ENCODE assay signal across 8 cellular contexts in the genomic region with DNA sequence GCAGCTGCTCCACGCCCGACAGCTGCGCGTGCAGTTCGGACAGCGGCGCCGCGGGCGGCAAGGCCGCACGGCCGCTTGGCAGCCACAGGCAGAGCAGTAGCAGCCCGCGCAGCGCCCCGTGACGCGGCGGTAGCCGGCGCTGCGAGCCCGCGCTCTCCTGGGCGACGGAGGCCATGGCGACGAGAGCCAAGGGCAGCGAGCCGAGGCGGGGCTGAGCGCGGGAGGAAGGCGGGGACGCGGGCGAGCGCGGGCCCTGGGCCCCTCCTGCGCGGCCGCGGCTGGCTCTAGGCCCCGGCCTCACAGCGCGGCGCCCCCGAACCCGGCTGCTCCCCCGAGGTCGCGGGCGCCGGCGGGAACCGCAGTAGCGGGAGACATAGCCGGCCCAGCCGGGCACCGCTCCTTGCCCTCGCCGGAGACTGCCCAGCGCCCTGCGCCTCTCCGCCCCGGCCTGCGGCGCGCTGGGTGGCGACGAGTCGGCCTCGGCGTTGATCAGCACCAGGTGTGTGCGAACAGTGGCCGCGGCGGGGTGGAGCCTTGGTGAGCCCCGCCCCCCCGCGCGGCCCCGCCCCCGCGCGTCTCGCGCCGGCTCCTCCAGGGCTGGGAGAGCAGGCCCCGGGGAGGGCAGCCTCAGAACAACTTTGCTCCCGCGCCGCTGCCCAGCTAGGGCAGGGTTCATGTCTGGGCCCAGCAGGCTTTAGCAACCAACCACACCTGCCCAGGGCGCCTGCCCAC. TPM values are rescaled to one million over a fixed set of nuclear protein-coding genes. Genes with fewer than 3 reads are reported as not detected.
DNase-seq lines count a peak whose midpoint lies in the region; ATAC-seq, FAIRE-seq and TF ChIP-seq lines count a peak whose summit lies in the region.

Gene LRP11 (minus strand): TSS at position 514 of the 732 bp plus-strand sequence. CDS start 339 bp downstream, at position 175.

- TF ChIP-seq CTCF in kidney (IDR thresholded peaks at IDR 0.05; ENCODE audit: borderline replicate concordance, extremely low read depth, insufficient read depth): no peak

- in situ Hi-C loops in ACHN (cut with HindIII; ENCODE audit: low pct_ligation_motif_present, low pct_unique_long_range_greater_than_20kb, low sequenced_read_pairs): no loop called here

- no peaks in the 10 kb centered on the region for H3K36me3 ChIP-seq in kidney (ENCODE audit: control insufficient read depth in 1 of 2, insufficient read depth in 2 of 2, low read length in 2 of 2)

- peak within 1 kb of the TSS; percentile 93 for H3K27ac ChIP-seq in kidney (ENCODE audit: low read depth in 2 of 2, low read length in 2 of 2)

- peak within 1 kb of the TSS; percentile 67 to 71 for H3K4me3 ChIP-seq in kidney (ENCODE audit: low read length in 2 of 2)

- H3K9me3 ChIP-seq in kidney (ENCODE audit: control insufficient read depth in 1 of 2, low read length in 2 of 2): no peaks in the 10 kb centered on the region

- peak within 1 kb of the TSS; percentile 80 to 83 for H3K9ac ChIP-seq in kidney (ENCODE audit: low read length in 2 of 2)

- peaks cover 10 to 19% of the 10 kb centered on the region in 2 donors for H3K4me1 ChIP-seq in kidney (ENCODE audit: control insufficient read depth in 1 of 2, insufficient read depth in 1 of 2, low read depth in 1 of 2, low read length in 2 of 2)

- ATAC-seq in GM18873 (IDR thresholded peaks at IDR 0.05; ENCODE audit: low FRiP score, unreplicated experiment) (peak; percentile 61), HG03175 (IDR thresholded peaks at IDR 0.05; ENCODE audit: unreplicated experiment) (peak; percentile 85)

- intact Hi-C loops in kidney (cut with DNase I): no loop called here

- no peak for FAIRE-seq in kidney (lab: Jason Lieb, UNC)

- peak; percentile 82 for DNase-seq in ACHN
- DNase-seq in NCI-H226: peak; percentile 85
- peak; percentile 64 to 71 for DNase-seq in activated CD4-positive, alpha-beta T cell treated with anti-CD3 and anti-CD28 coated beads for 24 hours (ENCODE audit: low read depth in 2 of 2)
- peak; percentile 92 for DNase-seq in cerebellum (ENCODE audit: low spot score)
- peak; percentile 95 for DNase-seq in kidney
- DNase-seq in stimulated activated CD4-positive, alpha-beta T cell treated with anti-CD3 and anti-CD28 coated beads, Interleukin-15, amount 100 ng/mL, for 1 hour (ENCODE audit: low read depth in 1 of 2, low spot score in 1 of 2): peak; percentile 73 to 77

RNA-seq across cellular contexts. Expression of gene LRP11, which starts in this region (rescaled TPM):
- total RNA-seq in cerebellum (26.6 TPM), kidney (34.0 TPM)
- polyA plus RNA-seq in kidney (ENCODE audit: insufficient read depth, low read depth, low replicate concordance): 22.1 TPM

Comparison
In these comparisons a context has a peak if more than half of its experiments do, and no peak if none do; other contexts are left out.
1. Peak in every context shown above with its lines: DNase-seq, ATAC-seq, H3K4me3 ChIP-seq and H3K27ac ChIP-seq.